ENCODE assay signal across 7 cellular contexts in genomic region chr9:129569506-129570449, GRCh38. TPM values are rescaled to one million over a fixed set of nuclear protein-coding genes. Genes with fewer than 3 reads are reported as not detected.
A peak's percentile ranks its signal among the peaks of the same experiment; 100 is the strongest.
DNase-seq lines count a peak whose midpoint lies in the region; ATAC-seq and TF ChIP-seq lines count a peak whose summit lies in the region.

No MANE protein-coding gene starts in this region.

- intact Hi-C loops in natural killer cell (cut with micrococcal nuclease) = no loop called here

- TF ChIP-seq CTCF in GM13977 (IDR thresholded peaks at IDR 0.05; ENCODE audit: extremely low read depth, insufficient read depth, missing control alignments) (no peak), endodermal cell (conservative IDR thresholded peaks at IDR 0.05) (peak; percentile 73), natural killer cell (IDR thresholded peaks at IDR 0.05) (no peak)

- no peak overlapping the region for H3K9ac ChIP-seq in endodermal cell (ENCODE audit: extremely low read depth, low read length, poor library complexity, severe bottlenecking)

- no peaks in the 10 kb centered on the region for H3K36me3 Mint-ChIP-seq in endodermal cell (ENCODE audit: low read depth)
- H3K36me3 Mint-ChIP-seq in natural killer cell = no peaks in the 10 kb centered on the region

- H3K27me3 Mint-ChIP-seq in endodermal cell (ENCODE audit: insufficient read depth) (peaks cover 7% of the 10 kb centered on the region), natural killer cell (ENCODE audit: low read depth in 2 of 2) (peaks cover 8 to 29% of the 10 kb centered on the region in 2 donors)

- peak overlapping the region; percentile 69 for H3K4me3 Mint-ChIP-seq in endodermal cell
- peak overlapping the region; percentile 81 for H3K4me3 Mint-ChIP-seq in natural killer cell

- no peaks in the 10 kb centered on the region for H3K27me3 ChIP-seq in endodermal cell (ENCODE audit: control insufficient read depth, insufficient read depth, low read length, poor library complexity, severe bottlenecking)

- peaks cover 16% of the 10 kb centered on the region for H3K4me1 Mint-ChIP-seq in endodermal cell
- peaks cover 7 to 18% of the 10 kb centered on the region in 2 donors for H3K4me1 Mint-ChIP-seq in natural killer cell

- DNase-seq in GM13977 (ENCODE audit: low spot score) (peak; percentile 45), RPMI7951 (ENCODE audit: low read depth) (peak; percentile 38), endodermal cell (peak; percentile 82), natural killer cell (no peak), cerebellum (ENCODE audit: low spot score) (no peak)

- peak overlapping the region; percentile 76 for H3K27ac Mint-ChIP-seq in endodermal cell
- H3K27ac Mint-ChIP-seq in natural killer cell = no peak overlapping the region

- H3K27ac ChIP-seq in endodermal cell (ENCODE audit: low read depth, low read length) = peak overlapping the region; percentile 37

- WGBS in endodermal cell (ENCODE audit: insufficient coverage in 1 of 2, insufficient read length in 1 of 2), 2 experiments = 68 to 75% methylated on average over 5 to 9 of the region's 9 CpGs

- in situ Hi-C loops in GM13977 (cut with MboI; ENCODE audit: low pct_unique_long_range_greater_than_20kb, low sequenced_read_pairs, unreplicated experiment) = no loop called here

- no peaks in the 10 kb centered on the region for H3K9me3 ChIP-seq in endodermal cell (ENCODE audit: control insufficient read depth, low read length)

- ATAC-seq in natural killer cell (peak; percentile 40 to 45 (median 43)), GM21737 (IDR thresholded peaks at IDR 0.05; ENCODE audit: unreplicated experiment) (no peak), HG03135 (IDR thresholded peaks at IDR 0.05; ENCODE audit: unreplicated experiment) (no peak)

- peaks cover 6% of the 10 kb centered on the region for H3K4me1 ChIP-seq in endodermal cell (ENCODE audit: control insufficient read depth, insufficient read depth, low read length)

- no peak overlapping the region for H3K4me3 ChIP-seq in endodermal cell (ENCODE audit: low read length)

- H3K36me3 ChIP-seq in endodermal cell (ENCODE audit: control insufficient read depth, insufficient read depth, low read length) = no peaks in the 10 kb centered on the region

- H3K9me3 Mint-ChIP-seq in endodermal cell (peaks cover 11% of the 10 kb centered on the region), natural killer cell (no peaks in the 10 kb centered on the region)

RNA-seq across cellular contexts. Expression of gene C9orf50, which starts 51.1 kb away (rescaled TPM):
- total RNA-seq in RPMI7951 (2014; rRNA removed; shearing (Covaris generic)) = not detected in 2 replicates
- total RNA-seq in endodermal cell (not detected), natural killer cell (not detected), cerebellum (not detected)
- not detected for polyA plus RNA-seq in endodermal cell (2013, experiment 1 of 2)
- polyA plus RNA-seq in endodermal cell (2013, experiment 2 of 2) = not detected

RNA-seq across cellular contexts. Expression of gene NTMT1, which starts 56.2 kb away (rescaled TPM):
- total RNA-seq in RPMI7951 (2014; rRNA removed; shearing (Covaris generic)) = 39.2 and 40.6 TPM in 2 replicates
- total RNA-seq in endodermal cell = 10 to 100 TPM; 39.6 to 49.1 TPM
- 40.4 TPM for polyA plus RNA-seq in endodermal cell (2013, experiment 1 of 2)
- polyA plus RNA-seq in endodermal cell (2013, experiment 2 of 2) = 40.9 TPM
- 10 to 100 TPM; 17.1 to 23.5 (median 17.1) TPM for total RNA-seq in natural killer cell
- 14.6 TPM for total RNA-seq in cerebellum

Comparison
In these comparisons a context has a peak if more than half of its experiments do, and no peak if none do; other contexts are left out.
1. DNase-seq: peak in GM13977 (single experiment), RPMI7951 (single experiment) and endodermal cell (single experiment); none in natural killer cell (single experiment) and cerebellum (single experiment).
2. ATAC-seq: peak in natural killer cell (3 of 3); none in GM21737 (single experiment) and HG03135 (single experiment).